8 cellular contexts compared by ENCODE assay signal in genomic region chr10:110311357-110311949, GRCh38. TPM values are rescaled to one million over a fixed set of nuclear protein-coding genes. Genes with fewer than 3 reads are reported as not detected.
DNase-seq lines count a peak whose midpoint lies in the region; ATAC-seq and TF ChIP-seq lines count a peak whose summit lies in the region.

No MANE protein-coding gene starts in this region.

- H3K27ac ChIP-seq in heart right ventricle (peak overlapping the region in 2 of 10 donors; percentile 38 to 41), sigmoid colon (no peak overlapping the region)

- H3K27me3 ChIP-seq in heart right ventricle (no peaks in the 10 kb centered on the region), sigmoid colon (no peaks in the 10 kb centered on the region)

- H3K4me3 ChIP-seq in heart right ventricle (no peak overlapping the region), sigmoid colon (no peak overlapping the region)

- H3K36me3 ChIP-seq in heart right ventricle (no peaks in the 10 kb centered on the region), sigmoid colon (no peaks in the 10 kb centered on the region)

- H3K4me1 ChIP-seq in heart right ventricle (peaks cover 0 to 26% (median 1%) of the 10 kb centered on the region in 9 donors), sigmoid colon (peaks cover 0 to 14% (median 6%) of the 10 kb centered on the region in 4 donors)

- intact Hi-C loops in heart right ventricle (cut with DNase I), result loop anchor here (1.0 to 5.0 kb wide), 11 partner anchors 41 to 291 kb away; partner anchors contain the start of gene DUSP5 (in 1 of the 10)
- intact Hi-C loops in sigmoid colon (cut with DNase I), result loop anchor here (5.0 kb wide), 1 partner anchor 41 kb away; no protein-coding TSS in a partner anchor

- no peak for TF ChIP-seq POLR2A in sigmoid colon (IDR thresholded peaks at IDR 0.05)

- no peak for TF ChIP-seq EP300 in sigmoid colon (IDR thresholded peaks at IDR 0.05)

- peak; percentile 8 to 64 for DNase-seq in NCI-H446 (lab: John Stamatoyannopoulos, UW)
- DNase-seq in NCI-H446 treated with DMSO at 0.1 percent for 48 hours (lab: John Stamatoyannopoulos, UW), result no peak
- DNase-seq in NCI-H748 treated with DMSO at 0.1 percent for 48 hours (lab: John Stamatoyannopoulos, UW), result peak; percentile 9
- peak; percentile 35 for DNase-seq in activated naive CD4-positive, alpha-beta T cell treated with Interleukin-2 at 50 U/mL for 16 hours
- peak; percentile 17 to 55 for DNase-seq in heart right ventricle
- no peak for DNase-seq in sigmoid colon

- WGBS in heart right ventricle, 2 donors, result 1 to 3% methylated on average over 3 of the region's 3 CpGs
- 3 to 10% methylated on average over 3 of the region's 3 CpGs for WGBS in sigmoid colon, 2 donors

- TF ChIP-seq CTCF in heart right ventricle (IDR thresholded peaks at IDR 0.05) (peak; percentile 50 to 80 (median 66)), sigmoid colon (IDR thresholded peaks at IDR 0.05) (peak; percentile 58 to 75 (median 67))

- H3K9me3 ChIP-seq in heart right ventricle (no peaks in the 10 kb centered on the region), sigmoid colon (no peaks in the 10 kb centered on the region)

- ATAC-seq in HG02759 (IDR thresholded peaks at IDR 0.05; ENCODE audit: unreplicated experiment), result peak; percentile 59
- peak in 7 of 8 donors; percentile 71 to 90 (median 80) for ATAC-seq in heart right ventricle
- no peak for ATAC-seq in HG03175 (IDR thresholded peaks at IDR 0.05; ENCODE audit: unreplicated experiment)

RNA-seq across cellular contexts. Expression of gene SMNDC1, which starts 6.7 kb away (rescaled TPM):
- total RNA-seq in heart right ventricle (10 to 100 TPM; 18.1 to 28.0 (median 22.4) TPM), sigmoid colon (10 to 100 TPM; 13.3 to 19.7 (median 14.7) TPM)
- polyA plus RNA-seq in heart right ventricle (10 to 100 TPM; 10.1 to 11.0 TPM), sigmoid colon (10 to 100 TPM; 10.2 to 13.2 (median 11.9) TPM)

Comparison
In these comparisons a context has a peak if more than half of its experiments do, and no peak if none do; other contexts are left out.
1. DNase-seq: peak in NCI-H446 (2 of 2), NCI-H748 treated with DMSO at 0.1 percent for 48 hours (single experiment), activated naive CD4-positive, alpha-beta T cell treated with Interleukin-2 at 50 U/mL for 16 hours (single experiment) and heart right ventricle (2 of 2); none in NCI-H446 treated with DMSO at 0.1 percent for 48 hours (single experiment) and sigmoid colon (single experiment).